In the genomic region with DNA sequence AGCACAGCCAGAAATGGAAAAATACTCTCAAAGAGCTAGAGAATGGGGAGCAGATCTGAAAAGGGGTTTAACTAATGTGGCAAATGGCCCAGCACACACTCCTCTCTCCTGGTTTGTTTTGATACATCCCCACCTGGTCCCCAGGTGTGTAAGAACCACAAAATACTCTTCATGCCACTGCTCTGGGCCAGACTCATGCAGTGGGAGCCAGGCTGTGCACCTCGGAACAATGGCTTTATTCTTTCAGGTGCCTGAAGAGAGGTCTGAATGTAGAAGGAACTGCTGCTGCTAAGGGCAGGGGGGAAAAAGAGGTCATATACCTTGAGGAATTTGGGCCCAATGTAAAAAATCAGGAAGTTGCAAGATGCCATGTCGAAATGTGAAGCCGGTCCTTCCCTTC, we compare ENCODE assay signal across 25 cellular contexts.
"Had no signal": no experiment of that assay in that cellular context is flagged by ENCODE, and none has a peak within 500 bp of the region (broad histone marks: within the 10 kb centered on the region; RNA-seq: fewer than 3 reads in every experiment).

No MANE protein-coding gene starts in this region.

- H3K36me3 Mint-ChIP-seq: activated naive CD4-positive, alpha-beta T cell treated with anti-CD3 and anti-CD28 coated beads, Interleukin-2, amount 50 U/mL, for 72 hours had no signal

- H3K4me1 Mint-ChIP-seq: activated B cell treated with CpG ODN at 0.5 μM for 24 hours; activated CD4-positive, alpha-beta T cell treated with anti-CD3 and anti-CD28 coated beads, Interleukin-2, amount 10 ng/mL, durations not matched to agents 24 days and 14 days; activated naive CD8-positive, alpha-beta T cell treated with anti-CD3 and anti-CD28 coated beads, Interleukin-2, amount 50 U/mL, for 24 hours; T-helper 17 cell had no signal

- ATAC-seq: activated naive CD4-positive, alpha-beta T cell treated with anti-CD3 and anti-CD28 coated beads, Interleukin-2, amount 50 U/mL, for 72 hours; activated naive CD8-positive, alpha-beta T cell treated with anti-CD3 and anti-CD28 coated beads, Interleukin-2, amount 50 U/mL, for 24 hours; activated T-cell treated with anti-CD3 and anti-CD28 coated beads, Interleukin-2, amount 50 U/mL, for 4 hours; body of pancreas; K562; PC-3; SK-N-SH treated with all-trans-retinoic acid at 6 μM for 48 hours; T-helper 17 cell had no signal

- H3K4me3 Mint-ChIP-seq: activated B cell treated with CpG ODN at 0.5 μM for 24 hours; activated CD4-positive, alpha-beta T cell treated with anti-CD3 and anti-CD28 coated beads, Interleukin-2, amount 10 ng/mL, durations not matched to agents 24 days and 14 days; activated naive CD8-positive, alpha-beta T cell treated with anti-CD3 and anti-CD28 coated beads, Interleukin-2, amount 50 U/mL, for 24 hours; activated T-cell treated with anti-CD3 and anti-CD28 coated beads, Interleukin-2, amount 50 U/mL, for 4 hours; T-helper 17 cell had no signal

- DNase-seq: activated B cell treated with CpG ODN at 0.5 μM for 24 hours; activated CD4-positive, alpha-beta T cell treated with anti-CD3 and anti-CD28 coated beads for 1 hour; activated CD4-positive, alpha-beta T cell treated with anti-CD3 and anti-CD28 coated beads, Interleukin-2, amount 10 ng/mL, durations not matched to agents 24 days and 14 days; activated CD4-positive, alpha-beta T cell treated with anti-CD3 and anti-CD28 coated beads, Interleukin-2, amount 50 U/mL, for 48 hours; activated CD8-positive, alpha-beta memory T cell treated with anti-CD3 and anti-CD28 coated beads for 24 hours; activated effector memory CD4-positive, alpha-beta T cell treated with anti-CD3 and anti-CD28 coated beads, Interleukin-2, amount 50 U/mL, for 16 hours; activated naive CD4-positive, alpha-beta T cell treated with Interleukin-2 at 50 U/mL for 16 hours; activated naive CD8-positive, alpha-beta T cell treated with anti-CD3 and anti-CD28 coated beads, Interleukin-2, amount 50 U/mL, for 24 hours; activated T-cell treated with anti-CD3 and anti-CD28 coated beads, Interleukin-2, amount 50 U/mL, for 4 hours; amniotic stem cell; body of pancreas; central memory CD4-positive, alpha-beta T cell; Karpas-422; NCI-H1092; NCI-H1417; NCI-H1930; NCI-H510A treated with DMSO at 0.1 percent for 48 hours; NCI-H69; PC-3; SHP77; T-helper 17 cell; T-helper 9 cell had no signal

- H3K27ac Mint-ChIP-seq: activated B cell treated with CpG ODN at 0.5 μM for 24 hours; activated CD4-positive, alpha-beta T cell treated with anti-CD3 and anti-CD28 coated beads, Interleukin-2, amount 10 ng/mL, durations not matched to agents 24 days and 14 days; activated naive CD4-positive, alpha-beta T cell treated with anti-CD3 and anti-CD28 coated beads, Interleukin-2, amount 50 U/mL, for 72 hours; activated naive CD8-positive, alpha-beta T cell treated with anti-CD3 and anti-CD28 coated beads, Interleukin-2, amount 50 U/mL, for 24 hours; T-helper 17 cell had no signal

- H3K27me3 Mint-ChIP-seq: activated B cell treated with CpG ODN at 0.5 μM for 24 hours; activated CD4-positive, alpha-beta T cell treated with anti-CD3 and anti-CD28 coated beads, Interleukin-2, amount 10 ng/mL, durations not matched to agents 24 days and 14 days had no signal

- H3K9me3 Mint-ChIP-seq: activated B cell treated with CpG ODN at 0.5 μM for 24 hours; activated CD4-positive, alpha-beta T cell treated with anti-CD3 and anti-CD28 coated beads, Interleukin-2, amount 10 ng/mL, durations not matched to agents 24 days and 14 days; activated naive CD4-positive, alpha-beta T cell treated with anti-CD3 and anti-CD28 coated beads, Interleukin-2, amount 50 U/mL, for 72 hours; activated naive CD8-positive, alpha-beta T cell treated with anti-CD3 and anti-CD28 coated beads, Interleukin-2, amount 50 U/mL, for 24 hours; activated T-cell treated with anti-CD3 and anti-CD28 coated beads, Interleukin-2, amount 50 U/mL, for 4 hours had no signal
